22 cellular contexts compared by ENCODE assay signal in genomic region chr3:13085081-13085845, GRCh38.
"Had no signal": no experiment of that assay in that cellular context is flagged by ENCODE, and none has a peak within 500 bp of the region (broad histone marks: within the 10 kb centered on the region; RNA-seq: fewer than 3 reads in every experiment).

No MANE protein-coding gene starts in this region.

- H3K36me3 Mint-ChIP-seq: activated naive CD8-positive, alpha-beta T cell treated with anti-CD3 and anti-CD28 coated beads, Interleukin-2, amount 10 ng/mL, durations not matched to agents 7 days and 5 days; natural killer cell treated with Interleukin-12 subunit alpha and Interleukin-12 subunit beta and Interleukin-15 and Interleukin-18, amount 100 ng/mL, for 72 hours had no signal

- H3K4me3 Mint-ChIP-seq: activated naive CD8-positive, alpha-beta T cell treated with anti-CD3 and anti-CD28 coated beads, Interleukin-2, amount 10 ng/mL, durations not matched to agents 7 days and 5 days; effector memory CD8-positive, alpha-beta T cell; natural killer cell treated with Interleukin-12 subunit alpha and Interleukin-12 subunit beta and Interleukin-15 and Interleukin-18, amount 100 ng/mL, for 72 hours had no signal

- H3K4me1 ChIP-seq: body of pancreas, foreskin keratinocyte, lower lobe of right lung, vagina had no signal

- DNase-seq: activated CD4-positive, alpha-beta T cell treated with anti-CD3 and anti-CD28 coated beads for 1 hour; activated CD4-positive, alpha-beta T cell treated with anti-CD3 and anti-CD28 coated beads, Interleukin-2, amount 50 U/mL, for 4 hours; activated gamma-delta T cell treated with Interleukin-2 at 50 U/mL for 16 hours; activated naive CD8-positive, alpha-beta T cell treated with anti-CD3 and anti-CD28 coated beads, Interleukin-2, amount 10 ng/mL, durations not matched to agents 7 days and 5 days; body of pancreas; effector memory CD8-positive, alpha-beta T cell; foreskin keratinocyte; glutamatergic neuron; hypothalamus; islet precursor cell; left colon; lower lobe of right lung; nucleus accumbens; spleen; stimulated activated CD8-positive, alpha-beta memory T cell treated with anti-CD3 and anti-CD28 coated beads, Interleukin-4, amount 100 ng/mL, for 48 hours; stimulated activated naive CD8-positive, alpha-beta T cell treated with anti-CD3 and anti-CD28 coated beads, Interleukin-15, Interleukin-2, amounts not matched to agents 100 U/mL and 50 U/mL, for 24 hours; substantia nigra; T1000 had no signal

- H3K27me3 Mint-ChIP-seq: activated naive CD8-positive, alpha-beta T cell treated with anti-CD3 and anti-CD28 coated beads, Interleukin-2, amount 10 ng/mL, durations not matched to agents 7 days and 5 days; natural killer cell treated with Interleukin-12 subunit alpha and Interleukin-12 subunit beta and Interleukin-15 and Interleukin-18, amount 100 ng/mL, for 72 hours had no signal

- H3K27ac ChIP-seq: body of pancreas, foreskin keratinocyte, lower lobe of right lung, tibial nerve, vagina, VCaP had no signal

- H3K4me3 ChIP-seq: body of pancreas, lower lobe of right lung, spleen, tibial nerve, vagina had no signal

- H3K36me3 ChIP-seq: lower lobe of right lung, spleen, tibial nerve, vagina had no signal

- H3K27ac Mint-ChIP-seq: activated naive CD8-positive, alpha-beta T cell treated with anti-CD3 and anti-CD28 coated beads, Interleukin-2, amount 10 ng/mL, durations not matched to agents 7 days and 5 days; effector memory CD8-positive, alpha-beta T cell; natural killer cell treated with Interleukin-12 subunit alpha and Interleukin-12 subunit beta and Interleukin-15 and Interleukin-18, amount 100 ng/mL, for 72 hours had no signal

- H3K9me3 ChIP-seq: body of pancreas, lower lobe of right lung, spleen, tibial nerve, vagina had no signal

- H3K9me3 Mint-ChIP-seq: activated naive CD8-positive, alpha-beta T cell treated with anti-CD3 and anti-CD28 coated beads, Interleukin-2, amount 10 ng/mL, durations not matched to agents 7 days and 5 days; effector memory CD8-positive, alpha-beta T cell; natural killer cell treated with Interleukin-12 subunit alpha and Interleukin-12 subunit beta and Interleukin-15 and Interleukin-18, amount 100 ng/mL, for 72 hours had no signal

- H3K27me3 ChIP-seq: body of pancreas, spleen, tibial nerve, vagina had no signal
